In the genomic region with DNA sequence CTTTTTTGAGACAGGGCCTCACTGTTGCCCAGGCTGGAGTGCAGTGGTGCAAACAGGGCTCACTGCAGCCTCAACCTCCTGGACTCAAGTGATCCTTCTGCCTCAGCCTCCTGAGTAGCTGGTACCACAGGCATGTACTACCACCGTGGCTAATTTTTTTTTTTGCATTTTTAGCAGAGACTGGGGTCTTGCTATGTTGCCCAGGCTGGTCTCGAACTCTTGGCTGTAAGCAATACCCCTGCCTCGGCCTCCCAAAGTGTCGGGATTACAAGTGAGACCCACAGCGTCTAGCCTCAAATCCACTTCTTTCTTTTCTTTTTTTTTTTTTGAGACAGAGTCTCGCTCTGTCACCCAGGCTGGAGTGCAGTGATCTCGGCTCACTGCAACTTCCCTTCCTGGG, we compare ENCODE assay signal across 23 cellular contexts. TPM values are rescaled to one million over a fixed set of nuclear protein-coding genes. Genes with fewer than 3 reads are reported as not detected.
"Had no signal": no experiment of that assay in that cellular context is flagged by ENCODE, and none has a peak within 500 bp of the region (broad histone marks: within the 10 kb centered on the region; RNA-seq: fewer than 3 reads in every experiment).

No MANE protein-coding gene starts in this region.

RNA-seq across cellular contexts. Expression of a gene that starts 6.6 kb away (rescaled TPM):
- total RNA-seq: activated B cell treated with CpG ODN at 0.5 μM for 24 hours; activated CD4-positive, alpha-beta T cell treated with anti-CD3 and anti-CD28 coated beads, Interleukin-2, amount 10 ng/mL, durations not matched to agents 24 days and 14 days; activated naive CD4-positive, alpha-beta T cell treated with anti-CD3 and anti-CD28 coated beads for 36 hours; activated naive CD8-positive, alpha-beta T cell treated with anti-CD3 and anti-CD28 coated beads for 36 hours; activated T-cell treated with anti-CD3 and anti-CD28 coated beads, Interleukin-2, amount 50 U/mL, for 4 hours; activated T-helper 1 cell treated with anti-CD3 and anti-CD28 coated beads, Interleukin-12 subunit alpha, Interleukin-12 subunit beta, Interleukin-2, Interleukin-4 antibody, amounts not matched to agents 30 ng/mL and 10 ng/mL and 1 ng/mL, durations not matched to agents 14 hours and 24 hours and 36 hours; adrenal gland; aorta; astrocyte; body of pancreas; breast epithelium; cardiac septum; cerebellum; T-cell; T-helper 1 cell treated with Interleukin-12 subunit alpha and Interleukin-12 subunit beta and Interleukin-4 antibody, amounts not matched to agents 30 ng/mL and 1 ng/mL, for 36 hours; T-helper 17 cell; T-helper 2 cell treated with Interferon-gamma antibody and Interleukin-4, amounts not matched to agents 100 ng/mL and 5 ng/mL, for 36 hours had no signal
- polyA plus RNA-seq: adrenal gland, aorta had no signal

RNA-seq across cellular contexts. Expression of a gene that starts 28.6 kb away (rescaled TPM):
- total RNA-seq: activated B cell treated with CpG ODN at 0.5 μM for 24 hours; activated CD4-positive, alpha-beta memory T cell treated with anti-CD3 and anti-CD28 coated beads, Interleukin-2, amount 10 ng/mL, durations not matched to agents 7 days and 5 days; activated CD4-positive, alpha-beta T cell treated with anti-CD3 and anti-CD28 coated beads, Interleukin-2, amount 10 ng/mL, durations not matched to agents 24 days and 14 days; activated CD8-positive, alpha-beta memory T cell treated with anti-CD3 and anti-CD28 coated beads, Interleukin-2, amount 10 ng/mL, durations not matched to agents 7 days and 5 days; activated CD8-positive, alpha-beta T cell treated with anti-CD3 and anti-CD28 coated beads, Interleukin-2, amount 10 ng/mL, durations not matched to agents 7 days and 5 days; activated naive CD4-positive, alpha-beta T cell treated with anti-CD3 and anti-CD28 coated beads for 36 hours; activated naive CD4-positive, alpha-beta T cell treated with anti-CD3 and anti-CD28 coated beads, Interleukin-2, amount 50 U/mL, for 72 hours; activated naive CD8-positive, alpha-beta T cell treated with anti-CD3 and anti-CD28 coated beads for 36 hours; activated T-cell treated with anti-CD3 and anti-CD28 coated beads, Interleukin-2, amount 50 U/mL, for 4 hours; activated T-cell treated with anti-CD3 and anti-CD28 coated beads, Interleukin-2, amount 50 U/mL, for 72 hours; activated T-helper 1 cell treated with anti-CD3 and anti-CD28 coated beads, Interleukin-12 subunit alpha, Interleukin-12 subunit beta, Interleukin-2, Interleukin-4 antibody, amounts not matched to agents 30 ng/mL and 10 ng/mL and 1 ng/mL, durations not matched to agents 14 hours and 24 hours and 36 hours; activated T-helper 17 cell treated with anti-CD3 and anti-CD28 coated beads, Interleukin-2, amount 50 U/mL, for 72 hours; astrocyte; T-cell; T-helper 1 cell treated with Interleukin-12 subunit alpha and Interleukin-12 subunit beta and Interleukin-4 antibody, amounts not matched to agents 30 ng/mL and 1 ng/mL, for 36 hours; T-helper 17 cell; T-helper 2 cell treated with Interferon-gamma antibody and Interleukin-4, amounts not matched to agents 100 ng/mL and 5 ng/mL, for 36 hours had no signal
